ENCODE assay signal across 17 cellular contexts in the genomic region with DNA sequence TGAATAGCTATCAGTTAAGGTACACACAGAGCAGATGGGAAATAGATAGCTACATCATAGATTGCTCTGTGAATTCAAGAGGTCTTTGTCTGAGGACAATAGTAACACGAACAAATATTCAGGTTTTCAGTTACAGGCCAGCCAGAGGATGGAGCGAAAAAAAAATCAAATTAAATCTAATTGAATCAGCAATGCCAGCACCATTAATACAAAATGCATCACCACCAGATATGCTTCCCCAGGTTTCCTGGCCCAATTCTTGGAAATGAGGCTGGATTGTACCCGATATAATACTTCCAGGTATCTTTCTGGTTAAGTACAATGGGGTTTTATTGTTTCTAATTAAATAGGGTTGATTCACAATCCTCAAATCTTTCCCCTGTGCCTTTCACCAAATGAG.
A peak's percentile ranks its signal among the peaks of the same experiment; 100 is the strongest.
DNase-seq lines count a peak whose midpoint lies in the region; TF ChIP-seq lines count a peak whose summit lies in the region.
"Had no signal": no experiment of that assay in that cellular context is flagged by ENCODE, and none has a peak within 500 bp of the region (broad histone marks: within the 10 kb centered on the region; RNA-seq: fewer than 3 reads in every experiment).

No MANE protein-coding gene starts in this region.

- H3K9me3 ChIP-seq in esophagus muscularis mucosa: peaks cover 0 to 4% (median 0%) of the 10 kb centered on the region in 4 donors
- H3K9me3 ChIP-seq in spleen: peaks cover 0 to 39% (median 4%) of the 10 kb centered on the region in 8 donors

- TF ChIP-seq POLR2A in esophagus muscularis mucosa (IDR thresholded peaks at IDR 0.05; ENCODE audit: low read depth): no peak
- no peak for TF ChIP-seq POLR2A in spleen (IDR thresholded peaks at IDR 0.05)

- no peaks in the 10 kb centered on the region for H3K36me3 ChIP-seq in esophagus muscularis mucosa
- no peaks in the 10 kb centered on the region for H3K36me3 ChIP-seq in spleen

- WGBS in esophagus muscularis mucosa: 86% methylated on average over 3 of the region's 3 CpGs
- 77 to 88% (median 87%) methylated on average over 3 of the region's 3 CpGs for WGBS in spleen, 5 donors

- TF ChIP-seq EP300 in esophagus muscularis mucosa (IDR thresholded peaks at IDR 0.05): no peak

- TF ChIP-seq CTCF in esophagus muscularis mucosa (IDR thresholded peaks at IDR 0.05) (no peak), spleen (IDR thresholded peaks at IDR 0.05 in 8 of 11, conservative IDR thresholded peaks at IDR 0.05 in 3 of 11) (no peak)

- H3K27ac ChIP-seq in esophagus muscularis mucosa (replicated peaks in 1 of 4): no peak overlapping the region
- no peak overlapping the region for H3K27ac ChIP-seq in spleen
- H3K27ac ChIP-seq: SK-N-MC had no signal

- DNase-seq in NCI-H1092 (lab: John Stamatoyannopoulos, UW): peak; percentile 43
- peak; percentile 15 for DNase-seq in NCI-H2029 (lab: John Stamatoyannopoulos, UW)
- peak; percentile 87 for DNase-seq in NCI-H748 (lab: John Stamatoyannopoulos, UW; ENCODE audit: unreplicated experiment)
- DNase-seq in esophagus muscularis mucosa (ENCODE audit: extremely low spot score): peak; percentile 29
- no peak for DNase-seq in spleen
- no peak for DNase-seq in NK-92 (lab: John Stamatoyannopoulos, UW; ENCODE audit: unreplicated experiment)
- no peak for DNase-seq in NCI-H82 (lab: John Stamatoyannopoulos, UW)
- DNase-seq: C1 segment of cervical spinal cord; CD8-positive, alpha-beta memory T cell; DMS79 treated with DMSO at 0.1 percent for 48 hours; KBM-7; NCI-H2171; NCI-H510A treated with DMSO at 0.1 percent for 48 hours; T-cell; T-helper 9 cell had no signal

- no peak overlapping the region for H3K4me3 ChIP-seq in esophagus muscularis mucosa
- H3K4me3 ChIP-seq in spleen: no peak overlapping the region
- H3K4me3 ChIP-seq: GM23338, SK-N-MC had no signal

- intact Hi-C loops in esophagus muscularis mucosa (cut with DNase I) (no loop called here), spleen (cut with DNase I; ENCODE audit: low total_unique reads) (no loop called here)

- H3K4me1 ChIP-seq in esophagus muscularis mucosa (peaks cover 0 to 6% (median 5%) of the 10 kb centered on the region in 4 donors), spleen (no peaks in the 10 kb centered on the region)

- no peaks in the 10 kb centered on the region for H3K27me3 ChIP-seq in esophagus muscularis mucosa
- H3K27me3 ChIP-seq in spleen (replicated peaks in 1 of 7): no peaks in the 10 kb centered on the region

Comparison
In these comparisons a context has a peak if more than half of its experiments do, and no peak if none do; other contexts are left out.
1. DNase-seq: peak in NCI-H1092 (single experiment), NCI-H2029 (single experiment), NCI-H748 (single experiment) and esophagus muscularis mucosa (single experiment); none in spleen (single experiment), NK-92 (single experiment) and NCI-H82 (single experiment).